ENCODE assay signal across 21 cellular contexts in the genomic region with DNA sequence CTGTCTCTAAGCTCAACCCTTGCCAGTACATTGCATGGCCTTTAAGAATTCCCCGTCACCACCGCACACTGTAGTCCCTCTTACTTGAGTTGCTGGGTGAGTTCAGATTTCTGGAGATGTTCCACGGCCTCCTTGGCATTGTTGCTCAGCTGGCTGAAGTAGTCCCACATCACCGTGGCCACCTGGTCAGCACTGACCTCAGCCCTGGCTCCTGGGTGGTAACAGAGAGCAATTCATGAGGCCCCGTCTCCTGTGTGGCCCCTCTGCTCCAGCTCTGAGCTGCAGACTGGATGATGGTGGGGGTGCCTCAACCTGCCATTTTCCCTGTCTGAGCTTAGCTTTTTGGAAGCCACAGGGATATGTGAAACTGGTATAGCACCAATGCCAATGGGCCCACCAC. TPM values are rescaled to one million over a fixed set of nuclear protein-coding genes. Genes with fewer than 3 reads are reported as not detected.
DNase-seq lines count a peak whose midpoint lies in the region; ATAC-seq and TF ChIP-seq lines count a peak whose summit lies in the region.
"Had no signal": no experiment of that assay in that cellular context is flagged by ENCODE, and none has a peak within 500 bp of the region (broad histone marks: within the 10 kb centered on the region; RNA-seq: fewer than 3 reads in every experiment).

No MANE protein-coding gene starts in this region.

- H3K36me3 Mint-ChIP-seq in Caco-2 (ENCODE audit: insufficient read depth, unreplicated experiment) (no peaks in the 10 kb centered on the region), endodermal cell (ENCODE audit: low read depth) (no peaks in the 10 kb centered on the region)
- H3K36me3 Mint-ChIP-seq: CD14-positive monocyte; CD4-positive, alpha-beta memory T cell; IgD-negative memory B cell had no signal

- no peak overlapping the region for H2BK15ac ChIP-seq in neuronal stem cell (ENCODE audit: low read length)

- H2AFZ ChIP-seq in neuronal stem cell (ENCODE audit: low read length) = no peak overlapping the region

- no peak overlapping the region for H3K23ac ChIP-seq in neuronal stem cell (ENCODE audit: low read depth, low read length, poor library complexity)

- peak overlapping the region; percentile 71 for H3K27ac Mint-ChIP-seq in Caco-2 (ENCODE audit: unreplicated experiment)
- H3K27ac Mint-ChIP-seq in endodermal cell = no peak overlapping the region
- H3K27ac Mint-ChIP-seq: CD4-positive, alpha-beta memory T cell; H9; IgD-negative memory B cell had no signal

- CTCF ChIA-PET in Caco-2 (lab: Charles Lee) = interaction anchor here (0.6 to 1.7 kb wide), 3 partner anchors 13 to 31 kb away, joined by 5 to 8 read pairs (median 6); partner anchors contain the start of gene APOA5

- no peak overlapping the region for H2BK5ac ChIP-seq in neuronal stem cell (ENCODE audit: low read length)

- H3K27me3 ChIP-seq in Caco-2 (replicated peaks; ENCODE audit: control insufficient read depth, insufficient read depth, low read length) (no peaks in the 10 kb centered on the region), endodermal cell (ENCODE audit: control insufficient read depth, insufficient read depth, low read length, poor library complexity, severe bottlenecking) (no peaks in the 10 kb centered on the region), neuronal stem cell (ENCODE audit: control insufficient read depth in 3 of 3, insufficient read depth in 3 of 3, low read depth in 1 of 3, low read length in 3 of 3) (peaks cover 0 to 8% (median 1%) of the 10 kb centered on the region in 3 experiments), thyroid gland (no peaks in the 10 kb centered on the region)
- H3K27me3 ChIP-seq: BLaER1 had no signal

- no peak overlapping the region for H2BK12ac ChIP-seq in neuronal stem cell (ENCODE audit: low read length)

- no peaks in the 10 kb centered on the region for H3K36me3 ChIP-seq in Caco-2 (ENCODE audit: control insufficient read depth, insufficient read depth, low read length)
- no peaks in the 10 kb centered on the region for H3K36me3 ChIP-seq in endodermal cell (ENCODE audit: control insufficient read depth, insufficient read depth, low read length)
- no peaks in the 10 kb centered on the region for H3K36me3 ChIP-seq in neuronal stem cell (replicated peaks in 1 of 2; ENCODE audit: control insufficient read depth in 2 of 2, insufficient read depth in 2 of 2, low read length in 2 of 2)
- H3K36me3 ChIP-seq in thyroid gland = no peaks in the 10 kb centered on the region
- H3K36me3 ChIP-seq: BLaER1 had no signal

- H3K27me3 Mint-ChIP-seq in Caco-2 (ENCODE audit: insufficient read depth, unreplicated experiment) (no peaks in the 10 kb centered on the region), endodermal cell (ENCODE audit: insufficient read depth) (peaks cover 2% of the 10 kb centered on the region)
- H3K27me3 Mint-ChIP-seq: CD4-positive, alpha-beta memory T cell had no signal

- no peak overlapping the region for H3K4me3 ChIP-seq in Caco-2 (ENCODE audit: low read depth, low read length)
- H3K4me3 ChIP-seq in endodermal cell (ENCODE audit: low read length) = no peak overlapping the region
- no peak overlapping the region for H3K4me3 ChIP-seq in neuronal stem cell (ENCODE audit: low read length in 2 of 2)
- H3K4me3 ChIP-seq in thyroid gland (replicated peaks in 1 of 3) = no peak overlapping the region
- H3K4me3 ChIP-seq: BLaER1 had no signal

- no TSS peak for BruUV-seq in Caco-2 (replicated peaks; lab: Mats Ljungman, UMichigan)

- H3K9me3 ChIP-seq in Caco-2 (no peaks in the 10 kb centered on the region), endodermal cell (ENCODE audit: control insufficient read depth, low read length) (no peaks in the 10 kb centered on the region), neuronal stem cell (replicated peaks in 1 of 2; ENCODE audit: control insufficient read depth in 2 of 2, insufficient read depth in 1 of 2, low read depth in 1 of 2, low read length in 2 of 2) (peaks cover 0 to 2% of the 10 kb centered on the region in 2 donors), thyroid gland (no peaks in the 10 kb centered on the region)
- H3K9me3 ChIP-seq: BLaER1 had no signal

- no peak overlapping the region for H2AK5ac ChIP-seq in neuronal stem cell (ENCODE audit: low read depth, low read length)

- H3K4me1 Mint-ChIP-seq in Caco-2 (ENCODE audit: low read depth, unreplicated experiment) = peaks cover 37% of the 10 kb centered on the region
- H3K4me1 Mint-ChIP-seq in endodermal cell = peaks cover 8% of the 10 kb centered on the region
- H3K4me1 Mint-ChIP-seq: CD14-positive monocyte; CD4-positive, alpha-beta memory T cell; IgD-negative memory B cell had no signal

- H2BK120ac ChIP-seq in neuronal stem cell (ENCODE audit: low read depth, low read length) = no peak overlapping the region

- H3K4me1 ChIP-seq in Caco-2 (peaks cover 46% of the 10 kb centered on the region), endodermal cell (ENCODE audit: control insufficient read depth, insufficient read depth, low read length) (peaks cover 19% of the 10 kb centered on the region), neuronal stem cell (ENCODE audit: control insufficient read depth in 2 of 2, insufficient read depth in 1 of 2, low read depth in 1 of 2, low read length in 2 of 2) (peaks cover 0 to 4% of the 10 kb centered on the region in 2 donors), thyroid gland (peaks cover 0 to 10% of the 10 kb centered on the region in 2 donors)
- H3K4me1 ChIP-seq: BLaER1 had no signal

- 85 to 86% methylated on average over 5 of the region's 5 CpGs for WGBS in endodermal cell (ENCODE audit: insufficient coverage in 1 of 2, insufficient read length in 1 of 2), 2 experiments
- WGBS in neuronal stem cell (ENCODE audit: extremely low coverage in 2 of 2, insufficient read length in 2 of 2, insufficient replicate concordance in 1 of 2), 2 donors = no CpG with 5 or more reads among the region's 5 CpGs
- 48 to 60% methylated on average over 5 of the region's 5 CpGs for WGBS in thyroid gland, 2 donors

- H3K4me2 ChIP-seq in neuronal stem cell (ENCODE audit: insufficient read depth, low read length, poor library complexity, severe bottlenecking) = no peak overlapping the region
- H3K4me2 ChIP-seq: BLaER1 had no signal

- no peak overlapping the region for H4K91ac ChIP-seq in neuronal stem cell (ENCODE audit: low read depth, low read length, poor library complexity)

- TF ChIP-seq CTCF in Caco-2 (IDR thresholded peaks at IDR 0.05; ENCODE audit: insufficient read depth in 1 of 2, low read depth in 1 of 2, low read length in 1 of 2, severe bottlenecking in 1 of 2, unreplicated experiment in 1 of 2) (no peak), endodermal cell (conservative IDR thresholded peaks at IDR 0.05) (no peak), thyroid gland (IDR thresholded peaks at IDR 0.05) (no peak)

- H4K8ac ChIP-seq in neuronal stem cell (ENCODE audit: low read depth, low read length) = no peak overlapping the region

- H3K18ac ChIP-seq in neuronal stem cell (ENCODE audit: low read length) = no peak overlapping the region

- H3K14ac ChIP-seq in neuronal stem cell (ENCODE audit: low read length) = no peak overlapping the region

- no peak overlapping the region for H3K4ac ChIP-seq in neuronal stem cell (ENCODE audit: low read length)

- TF ChIP-seq POLR2A in thyroid gland (IDR thresholded peaks at IDR 0.05) = no peak

- DNase-seq in Caco-2 (no peak), endodermal cell (peak; percentile 31), neuronal stem cell (ENCODE audit: low spot score) (no peak), thyroid gland (peak; percentile 52 to 56), NCI-H510A (lab: John Stamatoyannopoulos, UW) (no peak), NCI-H2171 (lab: John Stamatoyannopoulos, UW) (no peak)
- no peak for DNase-seq in stimulated activated naive CD8-positive, alpha-beta T cell treated with anti-CD3 and anti-CD28 coated beads, Interleukin-15, Interleukin-2, amounts not matched to agents 100 U/mL and 50 U/mL, for 24 hours
- DNase-seq: 8988T; Calu3; CD4-positive, alpha-beta memory T cell; DMS79 treated with DMSO at 0.1 percent for 48 hours; GF-D8; H9 had no signal

- no peak for ATAC-seq in stimulated activated naive CD8-positive, alpha-beta T cell treated with anti-CD3 and anti-CD28 coated beads, Interleukin-15, Interleukin-2, amounts not matched to agents 100 U/mL and 50 U/mL, for 24 hours

- no peaks in the 10 kb centered on the region for H3K79me1 ChIP-seq in neuronal stem cell (ENCODE audit: low read depth, low read length)

- no peak overlapping the region for H3K4me3 Mint-ChIP-seq in Caco-2 (ENCODE audit: unreplicated experiment)
- H3K4me3 Mint-ChIP-seq in endodermal cell = no peak overlapping the region
- H3K4me3 Mint-ChIP-seq: CD14-positive monocyte; CD4-positive, alpha-beta memory T cell; H9; IgD-negative memory B cell had no signal

- POLR2A ChIA-PET in Caco-2 (lab: Charles Lee) = interaction anchor here (1.1 kb wide), 1 partner anchor 14 kb away, joined by 3 read pairs; no protein-coding TSS in a partner anchor

- H3K27ac ChIP-seq in endodermal cell (ENCODE audit: low read depth, low read length) (no peak overlapping the region), neuronal stem cell (replicated peaks; ENCODE audit: low read length) (no peak overlapping the region), thyroid gland (peak overlapping the region in 1 of 3 donors; percentile 11)
- H3K27ac ChIP-seq: BLaER1, HL-60 had no signal

- intact Hi-C loops in Caco-2 (cut with micrococcal nuclease; ENCODE audit: unreplicated experiment) = no loop called here
- intact Hi-C loops in thyroid gland (cut with DNase I) = no loop called here

- H3K9me3 Mint-ChIP-seq in Caco-2 (ENCODE audit: unreplicated experiment) = no peaks in the 10 kb centered on the region
- H3K9me3 Mint-ChIP-seq in endodermal cell = no peaks in the 10 kb centered on the region
- H3K9me3 Mint-ChIP-seq: CD14-positive monocyte; CD4-positive, alpha-beta memory T cell; H9; IgD-negative memory B cell had no signal

- H3K9ac ChIP-seq in endodermal cell (ENCODE audit: extremely low read depth, low read length, poor library complexity, severe bottlenecking) = no peak overlapping the region
- H3K9ac ChIP-seq in neuronal stem cell (ENCODE audit: low read depth, low read length, poor library complexity) = peak overlapping the region; percentile 9
- H3K9ac ChIP-seq: BLaER1 had no signal

RNA-seq across cellular contexts. Expression of gene APOA4, which starts 0.5 kb away (rescaled TPM):
- total RNA-seq in Caco-2 (2022) (1.8 and 3.3 TPM in 2 replicates), endodermal cell (under 1 TPM; 0.35 to 0.38 TPM), thyroid gland (not detected)
- polyA plus RNA-seq in endodermal cell (2013, experiment 1 of 2) = 0.64 TPM
- polyA plus RNA-seq in endodermal cell (2013, experiment 2 of 2) = 0.62 TPM
- polyA plus RNA-seq in neuronal stem cell (2013, experiment 1 of 2) = not detected
- polyA plus RNA-seq in neuronal stem cell (2013, experiment 2 of 2) = not detected
- total RNA-seq: A673; Calu3; CD4-positive, alpha-beta memory T cell; H1; H9; HT1080 had no signal
- polyA plus RNA-seq: AG04450; CD14-positive monocyte; CD4-positive, alpha-beta memory T cell; H1; IgD-negative memory B cell had no signal

RNA-seq across cellular contexts. Expression of gene APOC3, which starts 7.1 kb away (rescaled TPM):
- 103 and 128 TPM in 2 replicates for total RNA-seq in Caco-2 (2022)
- not detected for total RNA-seq in endodermal cell
- polyA plus RNA-seq in endodermal cell (2013, experiment 1 of 2) = not detected
- not detected for polyA plus RNA-seq in endodermal cell (2013, experiment 2 of 2)
- not detected for polyA plus RNA-seq in neuronal stem cell (2013, experiment 1 of 2)
- polyA plus RNA-seq in neuronal stem cell (2013, experiment 2 of 2) = not detected
- total RNA-seq in thyroid gland = not detected
- total RNA-seq: A673; Calu3; CD4-positive, alpha-beta memory T cell; H1; H9; HT1080 had no signal
- polyA plus RNA-seq: AG04450; CD14-positive monocyte; CD4-positive, alpha-beta memory T cell; H1; IgD-negative memory B cell had no signal

RNA-seq across cellular contexts. Expression of gene APOA1, which starts 14.8 kb away (rescaled TPM):
- total RNA-seq in Caco-2 (2022) = 872 and 913 TPM in 2 replicates
- 100 to 1,000 TPM in 1 of 2 donors, 10 to 100 TPM in 1; 91.8 to 120 TPM for total RNA-seq in endodermal cell
- polyA plus RNA-seq in endodermal cell (2013, experiment 1 of 2) = 75.6 TPM
- polyA plus RNA-seq in endodermal cell (2013, experiment 2 of 2) = 63.3 TPM
- polyA plus RNA-seq in neuronal stem cell (2013, experiment 1 of 2) = 0.29 TPM
- polyA plus RNA-seq in neuronal stem cell (2013, experiment 2 of 2) = 0.46 TPM
- total RNA-seq in thyroid gland = 10 to 100 TPM in 1 of 4 donors, 1 to 10 TPM in 3; 2.2 to 23.2 (median 8.3) TPM
- total RNA-seq: Calu3, H1 had no signal
- polyA plus RNA-seq: AG04450, CD14-positive monocyte, IgD-negative memory B cell had no signal

RNA-seq across cellular contexts. Expression of gene APOA5, which starts 30.9 kb away (rescaled TPM):
- total RNA-seq in Caco-2 (2022) (1.5 and 2.5 TPM in 2 replicates), endodermal cell (not detected), thyroid gland (not detected)
- not detected for polyA plus RNA-seq in endodermal cell (2013, experiment 1 of 2)
- polyA plus RNA-seq in endodermal cell (2013, experiment 2 of 2) = not detected
- 0.03 TPM for polyA plus RNA-seq in neuronal stem cell (2013, experiment 1 of 2)
- not detected for polyA plus RNA-seq in neuronal stem cell (2013, experiment 2 of 2)
- total RNA-seq: A673; Calu3; CD4-positive, alpha-beta memory T cell; HT1080 had no signal
- polyA plus RNA-seq: AG04450; CD14-positive monocyte; CD4-positive, alpha-beta memory T cell; IgD-negative memory B cell had no signal

RNA-seq across cellular contexts. Expression of gene ZPR1, which starts 34.8 kb away (rescaled TPM):
- 168 and 194 TPM in 2 replicates for total RNA-seq in Caco-2 (2022)
- total RNA-seq in endodermal cell = 10 to 100 TPM; 59.2 to 63.4 TPM
- 59.6 TPM for polyA plus RNA-seq in endodermal cell (2013, experiment 1 of 2)
- 49.6 TPM for polyA plus RNA-seq in endodermal cell (2013, experiment 2 of 2)
- 20.9 TPM for polyA plus RNA-seq in neuronal stem cell (2013, experiment 1 of 2)
- 21.9 TPM for polyA plus RNA-seq in neuronal stem cell (2013, experiment 2 of 2)
- total RNA-seq in thyroid gland = 10 to 100 TPM; 23.5 to 39.5 (median 24.0) TPM

Comparison
In these comparisons a context has a peak if more than half of its experiments do, and no peak if none do; other contexts are left out.
1. DNase-seq: peak in endodermal cell (single experiment) and thyroid gland (2 of 2); none in Caco-2 (0 of 2), neuronal stem cell (single experiment), stimulated activated naive CD8-positive, alpha-beta T cell treated with anti-CD3 and anti-CD28 coated beads, Interleukin-15, Interleukin-2, amounts not matched to agents 100 U/mL and 50 U/mL, for 24 hours (single experiment), NCI-H510A (single experiment) and NCI-H2171 (single experiment).
2. RNA of gene APOC3, which starts 7.1 kb away (total RNA-seq): 103 to 128 TPM in Caco-2; not detected in endodermal cell and not detected in thyroid gland; every median in the first group is over 100 times any median in the second.